In the genomic region with DNA sequence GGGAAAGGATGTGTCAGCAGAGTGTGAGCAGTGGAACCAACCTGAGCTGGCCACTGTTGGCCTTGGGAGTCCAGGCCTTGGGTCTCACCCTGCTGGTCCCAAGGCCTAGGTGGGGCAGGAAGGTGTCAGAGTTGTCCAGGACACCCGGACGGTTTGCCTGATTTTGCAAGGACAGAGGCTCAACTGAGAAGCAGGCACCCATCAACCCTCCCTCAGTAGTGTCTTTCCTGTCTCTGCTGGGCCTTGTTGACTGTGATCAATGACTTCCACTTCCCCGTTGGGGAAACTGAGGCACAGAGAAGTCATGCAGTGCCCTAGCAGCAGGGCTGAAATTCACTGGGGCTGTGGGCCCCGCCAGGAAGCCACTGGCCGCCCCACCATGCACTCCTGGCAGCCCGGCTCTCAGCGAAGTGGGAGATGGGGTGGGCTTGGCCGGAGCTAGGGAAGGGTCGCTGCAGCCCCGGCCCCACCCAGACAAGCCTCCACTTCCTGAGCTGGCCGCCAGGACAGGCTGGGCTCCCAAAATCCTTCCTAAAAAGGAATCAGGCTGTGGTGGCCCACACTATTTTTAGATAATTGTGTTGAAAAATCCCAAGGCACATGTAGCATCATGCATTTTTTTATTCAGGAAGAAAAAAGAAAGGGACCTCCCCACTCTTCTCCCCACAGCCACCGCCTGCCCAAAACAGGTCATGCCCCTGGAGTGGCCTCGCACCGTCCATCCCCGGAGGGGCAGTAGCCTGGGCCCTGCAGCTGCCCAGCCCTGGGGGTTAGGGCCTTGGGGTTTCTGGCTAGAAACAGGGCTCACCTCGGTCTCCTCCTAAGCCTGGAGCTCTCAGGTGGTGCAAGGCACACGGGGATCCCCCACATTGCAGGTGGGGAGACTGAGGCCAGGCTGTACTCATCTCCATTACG, we compare ENCODE assay signal across 25 cellular contexts.
DNase-seq lines count a peak whose midpoint lies in the region; ATAC-seq and TF ChIP-seq lines count a peak whose summit lies in the region.
"Had no signal": no experiment of that assay in that cellular context is flagged by ENCODE, and none has a peak within 500 bp of the region (broad histone marks: within the 10 kb centered on the region; RNA-seq: fewer than 3 reads in every experiment).

No MANE protein-coding gene starts in this region.

- no peak for ATAC-seq in natural killer cell treated with Interleukin-12 subunit alpha and Interleukin-12 subunit beta and Interleukin-15 and Interleukin-18, amount 100 ng/mL, for 72 hours
- no peak for ATAC-seq in natural killer cell
- ATAC-seq in aorta (ENCODE audit: low FRiP score) = peak; percentile 49
- ATAC-seq: foreskin keratinocyte, WTC11 had no signal

- peaks cover 58% of the 10 kb centered on the region for H3K4me1 ChIP-seq in left ventricle myocardium inferior
- H3K4me1 ChIP-seq in ovary (ENCODE audit: insufficient read depth) = peaks cover 19% of the 10 kb centered on the region
- no peaks in the 10 kb centered on the region for H3K4me1 ChIP-seq in aorta (ENCODE audit: control insufficient read depth in 1 of 2, insufficient read depth in 2 of 2, low read length in 2 of 2)
- H3K4me1 ChIP-seq: foreskin keratinocyte had no signal

- H3K9me3 Mint-ChIP-seq in natural killer cell treated with Interleukin-12 subunit alpha and Interleukin-12 subunit beta and Interleukin-15 and Interleukin-18, amount 100 ng/mL, for 72 hours = peaks cover 6% of the 10 kb centered on the region
- no peaks in the 10 kb centered on the region for H3K9me3 Mint-ChIP-seq in natural killer cell

- peaks cover 2 to 10% of the 10 kb centered on the region in 2 donors for H3K27me3 Mint-ChIP-seq in natural killer cell treated with Interleukin-12 subunit alpha and Interleukin-12 subunit beta and Interleukin-15 and Interleukin-18, amount 100 ng/mL, for 72 hours
- peaks cover 0 to 7% of the 10 kb centered on the region in 2 donors for H3K27me3 Mint-ChIP-seq in natural killer cell (ENCODE audit: low read depth in 2 of 2)
- H3K27me3 Mint-ChIP-seq: activated naive CD4-positive, alpha-beta T cell treated with anti-CD3 and anti-CD28 coated beads, Interleukin-2, amount 10 ng/mL, durations not matched to agents 7 days and 5 days had no signal

- no peak overlapping the region for H3K27ac Mint-ChIP-seq in natural killer cell treated with Interleukin-12 subunit alpha and Interleukin-12 subunit beta and Interleukin-15 and Interleukin-18, amount 100 ng/mL, for 72 hours
- no peak overlapping the region for H3K27ac Mint-ChIP-seq in natural killer cell
- H3K27ac Mint-ChIP-seq: activated naive CD4-positive, alpha-beta T cell treated with anti-CD3 and anti-CD28 coated beads, Interleukin-2, amount 10 ng/mL, durations not matched to agents 7 days and 5 days; activated T-helper 1 cell treated with anti-CD3 and anti-CD28 coated beads, Interleukin-12 subunit alpha, Interleukin-12 subunit beta, Interleukin-2, Interleukin-4 antibody, amounts not matched to agents 30 ng/mL and 10 ng/mL and 1 ng/mL, durations not matched to agents 14 hours and 24 hours and 36 hours; nephron progenitor cell; T-helper 2 cell treated with Interferon-gamma antibody and Interleukin-4, amounts not matched to agents 5 μg/mL and 100 μg/mL, for 36 hours; WTC11 had no signal

- peak; percentile 20 for DNase-seq in natural killer cell treated with Interleukin-12 subunit alpha and Interleukin-12 subunit beta and Interleukin-15 and Interleukin-18, amount 100 ng/mL, for 72 hours (ENCODE audit: low spot score)
- no peak for DNase-seq in natural killer cell
- no peak for DNase-seq in left ventricle myocardium inferior
- no peak for DNase-seq in ovary
- DNase-seq in aorta = peak in 1 of 2 donors; percentile 80
- no peak for DNase-seq in T1000 (lab: John Stamatoyannopoulos, UW)
- DNase-seq in dedifferentiated amniotic fluid mesenchymal stem cell (ENCODE audit: extremely low spot score) = no peak
- no peak for DNase-seq in activated CD4-positive, alpha-beta T cell treated with anti-CD3 and anti-CD28 coated beads for 4 hours
- DNase-seq: activated CD4-positive, alpha-beta T cell treated with anti-CD3 and anti-CD28 coated beads, Interleukin-2, amount 50 U/mL, for 4 hours; activated naive CD4-positive, alpha-beta T cell treated with anti-CD3 and anti-CD28 coated beads, Interleukin-2, amount 10 ng/mL, durations not matched to agents 7 days and 5 days; cortex of kidney; DMS153; GOT3; NCI-H446; NCI-H82; nephron progenitor cell; stomach; upper lobe of left lung had no signal

- 70 to 82% (median 76%) methylated on average over 18 of the region's 18 CpGs for WGBS in ovary, 3 donors
- 32% methylated on average over 18 of the region's 18 CpGs for WGBS in aorta, 2 donors

- H3K4me1 Mint-ChIP-seq in natural killer cell treated with Interleukin-12 subunit alpha and Interleukin-12 subunit beta and Interleukin-15 and Interleukin-18, amount 100 ng/mL, for 72 hours (ENCODE audit: low read depth in 2 of 2) = no peaks in the 10 kb centered on the region
- no peaks in the 10 kb centered on the region for H3K4me1 Mint-ChIP-seq in natural killer cell
- H3K4me1 Mint-ChIP-seq: activated naive CD4-positive, alpha-beta T cell treated with anti-CD3 and anti-CD28 coated beads, Interleukin-2, amount 10 ng/mL, durations not matched to agents 7 days and 5 days; IgD-negative memory B cell; WTC11 had no signal

- H3K27ac ChIP-seq in left ventricle myocardium inferior (replicated peaks) (peak overlapping the region; percentile 56), ovary (peak overlapping the region; percentile 16 to 57), aorta (ENCODE audit: low read depth in 1 of 2, low read length in 2 of 2) (peak overlapping the region; percentile 4 to 76)
- H3K27ac ChIP-seq: foreskin keratinocyte, RWPE1, upper lobe of left lung had no signal

- H3K36me3 Mint-ChIP-seq in natural killer cell treated with Interleukin-12 subunit alpha and Interleukin-12 subunit beta and Interleukin-15 and Interleukin-18, amount 100 ng/mL, for 72 hours = peaks cover 9% of the 10 kb centered on the region
- H3K36me3 Mint-ChIP-seq in natural killer cell = no peaks in the 10 kb centered on the region
- H3K36me3 Mint-ChIP-seq: activated naive CD4-positive, alpha-beta T cell treated with anti-CD3 and anti-CD28 coated beads, Interleukin-2, amount 10 ng/mL, durations not matched to agents 7 days and 5 days had no signal

- TF ChIP-seq EP300 in ovary (IDR thresholded peaks at IDR 0.05) = no peak

- TF ChIP-seq CTCF in natural killer cell (IDR thresholded peaks at IDR 0.05) (no peak), left ventricle myocardium inferior (IDR thresholded peaks at IDR 0.05; ENCODE audit: borderline replicate concordance) (peak; percentile 35), ovary (IDR thresholded peaks at IDR 0.05) (no peak)

- H3K27me3 ChIP-seq in left ventricle myocardium inferior (ENCODE audit: low read depth) (no peaks in the 10 kb centered on the region), ovary (no peaks in the 10 kb centered on the region), aorta (ENCODE audit: control insufficient read depth in 1 of 2, insufficient read depth in 2 of 2, low read length in 1 of 2) (no peaks in the 10 kb centered on the region)
- H3K27me3 ChIP-seq: breast epithelium, stomach, upper lobe of left lung had no signal

- no peak overlapping the region for H3K4me3 Mint-ChIP-seq in natural killer cell treated with Interleukin-12 subunit alpha and Interleukin-12 subunit beta and Interleukin-15 and Interleukin-18, amount 100 ng/mL, for 72 hours
- no peak overlapping the region for H3K4me3 Mint-ChIP-seq in natural killer cell
- H3K4me3 Mint-ChIP-seq: activated naive CD4-positive, alpha-beta T cell treated with anti-CD3 and anti-CD28 coated beads, Interleukin-2, amount 10 ng/mL, durations not matched to agents 7 days and 5 days; activated T-helper 1 cell treated with anti-CD3 and anti-CD28 coated beads, Interleukin-12 subunit alpha, Interleukin-12 subunit beta, Interleukin-2, Interleukin-4 antibody, amounts not matched to agents 30 ng/mL and 10 ng/mL and 1 ng/mL, durations not matched to agents 14 hours and 24 hours and 36 hours; IgD-negative memory B cell; nephron progenitor cell; T-helper 2 cell treated with Interferon-gamma antibody and Interleukin-4, amounts not matched to agents 5 μg/mL and 100 μg/mL, for 36 hours; WTC11 had no signal

- H3K9me3 ChIP-seq in left ventricle myocardium inferior (replicated peaks) (peaks cover 6% of the 10 kb centered on the region), ovary (no peaks in the 10 kb centered on the region), aorta (ENCODE audit: control insufficient read depth, low read length) (no peaks in the 10 kb centered on the region)
- H3K9me3 ChIP-seq: breast epithelium had no signal

- H3K36me3 ChIP-seq in left ventricle myocardium inferior (no peaks in the 10 kb centered on the region), ovary (no peaks in the 10 kb centered on the region), aorta (ENCODE audit: control insufficient read depth in 1 of 2, insufficient read depth in 2 of 2, low read length in 1 of 2) (no peaks in the 10 kb centered on the region)
- H3K36me3 ChIP-seq: breast epithelium, stomach, upper lobe of left lung had no signal

- intact Hi-C loops in natural killer cell (cut with micrococcal nuclease) (no loop called here), left ventricle myocardium inferior (cut with micrococcal nuclease) (no loop called here), ovary (cut with DNase I) (loop anchor here in 1 of 4 donors (5.0 kb wide), 1 partner anchor 122 kb away; no protein-coding TSS in a partner anchor), aorta (cut with DNase I) (loop anchor here (2.0 to 5.0 kb wide), 3 partner anchors 115 to 173 kb away; a partner anchor contains a TSS)

- H3K4me3 ChIP-seq in left ventricle myocardium inferior (no peak overlapping the region), ovary (no peak overlapping the region), aorta (ENCODE audit: low read length in 2 of 2) (no peak overlapping the region)
- H3K4me3 ChIP-seq: breast epithelium, stomach, upper lobe of left lung had no signal

- TF ChIP-seq POLR2A in ovary (IDR thresholded peaks at IDR 0.05) = no peak

Comparison
In these comparisons a context has a peak if more than half of its experiments do, and no peak if none do; other contexts are left out.
1. intact Hi-C loops: an anchor here in aorta (2.0 to 5.0 kb wide); none called in natural killer cell and left ventricle myocardium inferior.